Comparison of ENCODE assay signal across 15 cellular contexts in the genomic region with DNA sequence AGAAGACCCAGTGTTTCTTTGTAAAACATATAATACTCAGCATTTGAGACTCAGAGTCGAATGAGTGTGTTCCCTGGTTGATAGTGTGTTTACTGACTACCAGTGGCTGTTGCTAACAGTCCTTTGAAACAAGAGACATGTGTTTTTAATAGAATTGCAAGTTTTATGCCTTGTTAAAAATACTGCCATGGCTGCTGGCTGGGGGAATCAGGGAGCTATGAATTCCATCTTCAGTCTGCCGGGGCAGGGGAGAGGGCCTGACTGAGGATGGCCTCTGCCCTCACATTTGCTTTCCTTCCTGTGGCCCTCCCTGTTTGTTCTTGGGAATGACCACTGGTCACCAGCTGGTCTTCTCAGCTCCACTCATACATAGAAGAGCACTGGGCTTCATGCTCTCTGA.
"Had no signal": no experiment of that assay in that cellular context is flagged by ENCODE, and none has a peak within 500 bp of the region (broad histone marks: within the 10 kb centered on the region; RNA-seq: fewer than 3 reads in every experiment).

No MANE protein-coding gene starts in this region.

- H3K9me3 ChIP-seq: neutrophil, pancreas, SJSA1, tibial nerve, vagina had no signal

- H3K36me3 ChIP-seq: neutrophil, pancreas, SJSA1, tibial nerve, vagina had no signal

- H3K4me3 ChIP-seq: pancreas, SJSA1, tibial nerve, vagina had no signal

- DNase-seq: activated CD4-positive, alpha-beta T cell treated with anti-CD3 and anti-CD28 coated beads, Interleukin-2, amount 50 U/mL, for 48 hours; activated gamma-delta T cell; activated naive CD8-positive, alpha-beta T cell treated with anti-CD3 and anti-CD28 coated beads for 36 hours; central memory CD4-positive, alpha-beta T cell; erythroblast; hippocampal formation; islet precursor cell; naive thymus-derived CD4-positive, alpha-beta T cell; pancreas; stimulated activated naive B cell treated with anti-CD40 and anti-IgM and Interleukin-4, amounts not matched to agents 10 μg/mL and 1 μg/mL and 100 μg/mL, for 72 hours had no signal

- H3K27ac ChIP-seq: neutrophil, pancreas, SJSA1, vagina had no signal

- H3K4me1 ChIP-seq: pancreas, SJSA1 had no signal

- ATAC-seq: left lobe of liver; naive thymus-derived CD4-positive, alpha-beta T cell; stimulated activated naive B cell treated with anti-CD40 and anti-IgM and Interleukin-4, amounts not matched to agents 10 μg/mL and 1 μg/mL and 100 μg/mL, for 72 hours had no signal

- H3K27me3 ChIP-seq: pancreas, SJSA1, tibial nerve, vagina had no signal
